In genomic region chr5:102596113-102596512, GRCh38 we compare ENCODE assay signal across 12 cellular contexts.
DNase-seq lines count a peak whose midpoint lies in the region; ATAC-seq and TF ChIP-seq lines count a peak whose summit lies in the region.
"Had no signal": no experiment of that assay in that cellular context is flagged by ENCODE, and none has a peak within 500 bp of the region (broad histone marks: within the 10 kb centered on the region; RNA-seq: fewer than 3 reads in every experiment).

No MANE protein-coding gene starts in this region.

- no peak overlapping the region for H3K27ac Mint-ChIP-seq in stimulated activated naive B cell treated with anti-CD40 and anti-IgM and Interleukin-4, amounts not matched to agents 10 μg/mL and 1 μg/mL and 100 μg/mL, for 72 hours

- H3K9me3 ChIP-seq in Peyer's patch, result no peaks in the 10 kb centered on the region
- H3K9me3 ChIP-seq: ascending aorta had no signal

- H3K4me1 ChIP-seq in Peyer's patch, result no peaks in the 10 kb centered on the region
- H3K4me1 ChIP-seq: ascending aorta had no signal

- peaks cover 6 to 19% of the 10 kb centered on the region in 2 donors for H3K4me1 Mint-ChIP-seq in stimulated activated naive B cell treated with anti-CD40 and anti-IgM and Interleukin-4, amounts not matched to agents 10 μg/mL and 1 μg/mL and 100 μg/mL, for 72 hours

- peaks cover 0 to 1% of the 10 kb centered on the region in 2 donors for H3K36me3 Mint-ChIP-seq in stimulated activated naive B cell treated with anti-CD40 and anti-IgM and Interleukin-4, amounts not matched to agents 10 μg/mL and 1 μg/mL and 100 μg/mL, for 72 hours

- no peak overlapping the region for H3K4me3 ChIP-seq in Peyer's patch
- H3K4me3 ChIP-seq: ascending aorta had no signal

- no peaks in the 10 kb centered on the region for H3K36me3 ChIP-seq in Peyer's patch
- H3K36me3 ChIP-seq: ascending aorta had no signal

- TF ChIP-seq POLR2A in Peyer's patch (IDR thresholded peaks at IDR 0.05), result no peak

- no peak overlapping the region for H3K27ac ChIP-seq in substantia nigra (ENCODE audit: low read depth, low read length, poor library complexity, severe bottlenecking)
- no peak overlapping the region for H3K27ac ChIP-seq in Peyer's patch
- H3K27ac ChIP-seq: ascending aorta had no signal

- no peak for DNase-seq in stimulated activated naive B cell treated with anti-CD40 and anti-IgM and Interleukin-4, amounts not matched to agents 10 μg/mL and 1 μg/mL and 100 μg/mL, for 72 hours
- DNase-seq in substantia nigra (lab: John Stamatoyannopoulos, UW) (no peak), Peyer's patch (no peak), SKM-1 (lab: John Stamatoyannopoulos, UW; ENCODE audit: unreplicated experiment) (no peak)
- DNase-seq: DMS79, hypothalamus, Karpas-422, NCI-H510A treated with DMSO at 0.1 percent for 48 hours had no signal

- ATAC-seq in GM19023 (IDR thresholded peaks at IDR 0.05; ENCODE audit: unreplicated experiment) (peak; percentile 73), GM21825 (IDR thresholded peaks at IDR 0.05; ENCODE audit: unreplicated experiment) (peak; percentile 88), HG03342 (IDR thresholded peaks at IDR 0.05; ENCODE audit: unreplicated experiment) (peak; percentile 56)
- peak; percentile 85 to 86 for ATAC-seq in stimulated activated naive B cell treated with anti-CD40 and anti-IgM and Interleukin-4, amounts not matched to agents 10 μg/mL and 1 μg/mL and 100 μg/mL, for 72 hours (replicated peaks)

- no peak for TF ChIP-seq CTCF in Peyer's patch (IDR thresholded peaks at IDR 0.05)

- no peaks in the 10 kb centered on the region for H3K27me3 Mint-ChIP-seq in stimulated activated naive B cell treated with anti-CD40 and anti-IgM and Interleukin-4, amounts not matched to agents 10 μg/mL and 1 μg/mL and 100 μg/mL, for 72 hours

- no peaks in the 10 kb centered on the region for H3K27me3 ChIP-seq in Peyer's patch
- H3K27me3 ChIP-seq: ascending aorta had no signal

- peak overlapping the region in 1 of 2 donors; percentile 16 for H3K4me3 Mint-ChIP-seq in stimulated activated naive B cell treated with anti-CD40 and anti-IgM and Interleukin-4, amounts not matched to agents 10 μg/mL and 1 μg/mL and 100 μg/mL, for 72 hours

- peaks cover 0 to 4% of the 10 kb centered on the region in 2 donors for H3K9me3 Mint-ChIP-seq in stimulated activated naive B cell treated with anti-CD40 and anti-IgM and Interleukin-4, amounts not matched to agents 10 μg/mL and 1 μg/mL and 100 μg/mL, for 72 hours
